In genomic region chr15:78760091-78760882, GRCh38 we compare ENCODE assay signal across 8 cellular contexts. TPM values are rescaled to one million over a fixed set of nuclear protein-coding genes. Genes with fewer than 3 reads are reported as not detected.
DNase-seq lines count a peak whose midpoint lies in the region; ATAC-seq, FAIRE-seq and TF ChIP-seq lines count a peak whose summit lies in the region.
"Not testable (repeated sequence)": the region's sequence is repeated elsewhere in the genome, so short reads cannot be mapped to it uniquely, and the experiment has no call there.

No MANE protein-coding gene starts in this region.

- H2BK12ac ChIP-seq in mesenchymal stem cell (ENCODE audit: low read length in 2 of 2): not testable (repeated sequence)

- H3K4me2 ChIP-seq in mesenchymal stem cell (ENCODE audit: low read length, poor library complexity, severe bottlenecking): not testable (repeated sequence)

- H3K4me1 ChIP-seq in mesenchymal stem cell (ENCODE audit: control insufficient read depth, insufficient read depth, low read depth, low read length): peaks cover 55% of the 10 kb centered on the region

- H3K9me3 ChIP-seq in mesenchymal stem cell (ENCODE audit: control insufficient read depth, low read length): not testable (repeated sequence)

- peak overlapping the region; percentile 49 for H3K27ac Mint-ChIP-seq in activated CD4-positive, alpha-beta memory T cell treated with anti-CD3 and anti-CD28 coated beads, Interleukin-2, amount 10 ng/mL, durations not matched to agents 7 days and 5 days
- peak overlapping the region; percentile 48 for H3K27ac Mint-ChIP-seq in MCF 10A (ENCODE audit: low read depth, unreplicated experiment)

- H3K27me3 Mint-ChIP-seq in activated CD4-positive, alpha-beta memory T cell treated with anti-CD3 and anti-CD28 coated beads, Interleukin-2, amount 10 ng/mL, durations not matched to agents 7 days and 5 days; MCF 10A (ENCODE audit: insufficient read depth, unreplicated experiment): not testable (repeated sequence)

- H4K91ac ChIP-seq in mesenchymal stem cell (ENCODE audit: low read length): not testable (repeated sequence)

- not testable (repeated sequence) for TF ChIP-seq CTCF in MCF 10A (IDR thresholded peaks at IDR 0.05; ENCODE audit: unreplicated experiment)

- not testable (repeated sequence) for H2AK5ac ChIP-seq in mesenchymal stem cell (ENCODE audit: low read length, severe bottlenecking)

- not testable (repeated sequence) for H3K79me1 ChIP-seq in mesenchymal stem cell (replicated peaks; ENCODE audit: low read length, poor library complexity, severe bottlenecking)

- not testable (repeated sequence) for H3K14ac ChIP-seq in mesenchymal stem cell (ENCODE audit: low read length in 2 of 2)

- not testable (repeated sequence) for H2AFZ ChIP-seq in mesenchymal stem cell (ENCODE audit: low read depth, low read length)

- FAIRE-seq in GM12892 (lab: Jason Lieb, UNC): peak; percentile 77

- ATAC-seq in sciatic nerve: peak; percentile 68

- not testable (repeated sequence) for H2BK120ac ChIP-seq in mesenchymal stem cell (ENCODE audit: low read depth, low read length)

- peak overlapping the region; percentile 3 to 6 for H3K18ac ChIP-seq in mesenchymal stem cell (ENCODE audit: low read depth in 1 of 2, low read length in 2 of 2)

- not testable (repeated sequence) for H3K4ac ChIP-seq in mesenchymal stem cell (ENCODE audit: low read depth in 1 of 2, low read length in 2 of 2)

- not testable (repeated sequence) for H2BK5ac ChIP-seq in mesenchymal stem cell (ENCODE audit: low read depth, low read length, poor library complexity, severe bottlenecking)

- H3K27ac ChIP-seq in mesenchymal stem cell (ENCODE audit: low read length, poor library complexity, severe bottlenecking): not testable (repeated sequence)

- H3K36me3 ChIP-seq in mesenchymal stem cell (ENCODE audit: control insufficient read depth in 1 of 2, insufficient read depth in 2 of 2, low read depth in 1 of 2, low read length in 2 of 2): peaks cover 0 to 16% of the 10 kb centered on the region in 2 experiments

- H3K4me3 Mint-ChIP-seq in activated CD4-positive, alpha-beta memory T cell treated with anti-CD3 and anti-CD28 coated beads, Interleukin-2, amount 10 ng/mL, durations not matched to agents 7 days and 5 days; MCF 10A (ENCODE audit: unreplicated experiment): not testable (repeated sequence)

- H3K4me3 ChIP-seq in mesenchymal stem cell (ENCODE audit: insufficient read depth in 1 of 2, low read depth in 1 of 2, low read length in 2 of 2): not testable (repeated sequence)

- POLR2A ChIA-PET in activated CD4-positive, alpha-beta memory T cell treated with anti-CD3 and anti-CD28 coated beads, Interleukin-2, amount 10 ng/mL, durations not matched to agents 7 days and 5 days (lab: Charles Lee); MCF 10A (lab: Yijun Ruan, JAX): not testable (repeated sequence)

- H4K8ac ChIP-seq in mesenchymal stem cell (ENCODE audit: low read length): not testable (repeated sequence)

- H3K9me3 Mint-ChIP-seq in activated CD4-positive, alpha-beta memory T cell treated with anti-CD3 and anti-CD28 coated beads, Interleukin-2, amount 10 ng/mL, durations not matched to agents 7 days and 5 days; MCF 10A (ENCODE audit: unreplicated experiment): not testable (repeated sequence)

- H3K36me3 Mint-ChIP-seq in activated CD4-positive, alpha-beta memory T cell treated with anti-CD3 and anti-CD28 coated beads, Interleukin-2, amount 10 ng/mL, durations not matched to agents 7 days and 5 days (ENCODE audit: low read depth); MCF 10A (ENCODE audit: insufficient read depth, unreplicated experiment): not testable (repeated sequence)

- not testable (repeated sequence) for DNase-seq in GM12892 (ENCODE audit: insufficient read length); activated CD4-positive, alpha-beta memory T cell treated with anti-CD3 and anti-CD28 coated beads, Interleukin-2, amount 10 ng/mL, durations not matched to agents 7 days and 5 days; MCF 10A (ENCODE audit: unreplicated experiment)
- DNase-seq in NCI-H446 treated with DMSO at 0.1 percent for 48 hours (lab: John Stamatoyannopoulos, UW): peak; percentile 55
- DNase-seq in head of caudate nucleus: peak in 41 of 42 donors; percentile 33 to 88 (median 62)
- peak; percentile 84 for DNase-seq in mesenchymal stem cell
- peak; percentile 53 for DNase-seq in sciatic nerve (ENCODE audit: low spot score)
- peak; percentile 66 for DNase-seq in ureter (ENCODE audit: low spot score)

- not testable (repeated sequence) for H3K23ac ChIP-seq in mesenchymal stem cell (ENCODE audit: low read length in 2 of 2)

- CTCF ChIA-PET in activated CD4-positive, alpha-beta memory T cell treated with anti-CD3 and anti-CD28 coated beads, Interleukin-2, amount 10 ng/mL, durations not matched to agents 7 days and 5 days (lab: Charles Lee): interaction anchor here (0.9 to 1.7 kb wide), 5 partner anchors 9 to 51 kb away, joined by 3 to 6 read pairs (median 6); no protein-coding TSS in a partner anchor
- CTCF ChIA-PET in MCF 10A (lab: Yijun Ruan, JAX): not testable (repeated sequence)

- TF ChIP-seq POLR2A in GM12892 (IDR thresholded peaks at IDR 0.05; ENCODE audit: low read depth, low read length): not testable (repeated sequence)

- WGBS in mesenchymal stem cell: 73% methylated on average over 4 of the region's 13 CpGs

- intact Hi-C loops in MCF 10A (cut with micrococcal nuclease); head of caudate nucleus (cut with DNase I); sciatic nerve (cut with DNase I): not testable (repeated sequence)

- not testable (repeated sequence) for H3K9ac ChIP-seq in mesenchymal stem cell (ENCODE audit: low read length)

- H2BK15ac ChIP-seq in mesenchymal stem cell (ENCODE audit: low read depth, poor library complexity, severe bottlenecking): not testable (repeated sequence)

- not testable (repeated sequence) for BruUV-seq in MCF 10A (replicated peaks; lab: Mats Ljungman, UMichigan)

- H3K27me3 ChIP-seq in mesenchymal stem cell (ENCODE audit: control insufficient read depth in 1 of 2, insufficient read depth in 1 of 2, low read length in 2 of 2): not testable (repeated sequence)

- peaks cover 28% of the 10 kb centered on the region for H3K4me1 Mint-ChIP-seq in activated CD4-positive, alpha-beta memory T cell treated with anti-CD3 and anti-CD28 coated beads, Interleukin-2, amount 10 ng/mL, durations not matched to agents 7 days and 5 days
- H3K4me1 Mint-ChIP-seq in MCF 10A (ENCODE audit: insufficient read depth, unreplicated experiment): peaks cover 28% of the 10 kb centered on the region

RNA-seq across cellular contexts. Expression of gene ADAMTS7, which starts 51.0 kb away (rescaled TPM):
- polyA plus RNA-seq in GM12892 (2012; ENCODE audit: missing spikeins): 0.45 TPM
- total RNA-seq in activated CD4-positive, alpha-beta memory T cell treated with anti-CD3 and anti-CD28 coated beads, Interleukin-2, amount 10 ng/mL, durations not matched to agents 7 days and 5 days: under 1 TPM; 0.35 to 0.43 TPM
- 10.7 and 10.8 TPM in 2 replicates for total RNA-seq in MCF 10A (2022)
- 14.1 TPM for polyA plus RNA-seq in mesenchymal stem cell (2013, experiment 1 of 2)
- 13.0 TPM for polyA plus RNA-seq in mesenchymal stem cell (2013, experiment 2 of 2)
- total RNA-seq in sciatic nerve: 16.6 TPM
- 4.2 TPM for total RNA-seq in ureter
